21 cellular contexts compared by ENCODE assay signal in the genomic region with DNA sequence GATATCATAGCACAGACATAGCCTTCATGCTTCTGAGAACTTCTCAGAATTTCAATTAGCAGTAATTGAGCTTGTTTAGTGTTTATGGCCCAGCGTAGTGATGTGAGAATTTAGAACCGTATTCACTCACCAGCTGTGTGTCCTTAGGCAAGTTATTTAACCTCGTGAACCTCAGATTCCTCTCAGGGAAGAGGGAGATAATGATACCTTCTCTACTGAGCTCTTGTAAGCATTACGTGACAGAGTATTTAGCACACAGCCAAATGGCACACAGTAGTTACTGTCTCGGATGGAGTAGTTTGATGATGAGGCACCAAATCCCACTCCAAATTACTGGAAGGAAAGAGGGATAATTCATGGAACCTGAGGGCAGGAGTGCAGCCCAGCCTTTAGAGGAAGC.
A peak's percentile ranks its signal among the peaks of the same experiment; 100 is the strongest.
DNase-seq lines count a peak whose midpoint lies in the region; TF ChIP-seq lines count a peak whose summit lies in the region.
"Had no signal": no experiment of that assay in that cellular context is flagged by ENCODE, and none has a peak within 500 bp of the region (broad histone marks: within the 10 kb centered on the region; RNA-seq: fewer than 3 reads in every experiment).

No MANE protein-coding gene starts in this region.

- H3K27me3 Mint-ChIP-seq in osteocyte (ENCODE audit: unreplicated experiment) = no peaks in the 10 kb centered on the region
- H3K27me3 Mint-ChIP-seq: B cell; CD8-positive, alpha-beta memory T cell had no signal

- peak overlapping the region; percentile 75 for H3K27ac Mint-ChIP-seq in osteocyte (ENCODE audit: unreplicated experiment)
- H3K27ac Mint-ChIP-seq: B cell; CD8-positive, alpha-beta memory T cell had no signal

- no peak overlapping the region for H3K4me3 ChIP-seq in fibroblast of villous mesenchyme (ENCODE audit: low read depth, low read length)
- H3K4me3 ChIP-seq: Peyer's patch, SJSA1 had no signal

- H3K4me1 Mint-ChIP-seq in osteocyte (ENCODE audit: unreplicated experiment) = peaks cover 24% of the 10 kb centered on the region
- H3K4me1 Mint-ChIP-seq: B cell; CD8-positive, alpha-beta memory T cell had no signal

- DNase-seq in NCI-H1436 (lab: John Stamatoyannopoulos, UW) = peak; percentile 14
- DNase-seq in NCI-H1436 treated with DMSO at 0.1 percent for 48 hours (lab: John Stamatoyannopoulos, UW) = no peak
- DNase-seq in NCI-H2227 (lab: John Stamatoyannopoulos, UW; ENCODE audit: unreplicated experiment) = peak; percentile 67
- DNase-seq in fibroblast of villous mesenchyme (ENCODE audit: low read depth) = peak; percentile 28
- DNase-seq in osteocyte (ENCODE audit: extremely low spot score, unreplicated experiment) = no peak
- no peak for DNase-seq in HT-29 (ENCODE audit: low spot score)
- DNase-seq in CD1c-positive myeloid dendritic cell (ENCODE audit: extremely low spot score) = no peak
- DNase-seq in OCI-M1 (lab: John Stamatoyannopoulos, UW) = no peak
- DNase-seq: CD8-positive, alpha-beta memory T cell; DMS 273 treated with DMSO at 0.1 percent for 48 hours; DMS79; GOT3; HCEC 1CT; NCI-H1092; NCI-H1417 treated with DMSO at 0.1 percent for 48 hours; NCI-H2029 treated with DMSO at 0.1 percent for 48 hours; NCI-H2171; NCI-H82; Peyer's patch had no signal

- no peak overlapping the region for H3K4me3 Mint-ChIP-seq in osteocyte (ENCODE audit: unreplicated experiment)
- H3K4me3 Mint-ChIP-seq: B cell; CD8-positive, alpha-beta memory T cell had no signal

- no peaks in the 10 kb centered on the region for H3K9me3 Mint-ChIP-seq in osteocyte (ENCODE audit: unreplicated experiment)

- no peak for TF ChIP-seq CTCF in fibroblast of villous mesenchyme (IDR thresholded peaks at IDR 0.05; ENCODE audit: insufficient read depth, low read depth, low read length)
- no peak for TF ChIP-seq CTCF in osteocyte (IDR thresholded peaks at IDR 0.05)

- no peaks in the 10 kb centered on the region for H3K36me3 Mint-ChIP-seq in osteocyte (ENCODE audit: unreplicated experiment)
- H3K36me3 Mint-ChIP-seq: CD8-positive, alpha-beta memory T cell had no signal

Comparison
In these comparisons a context has a peak if more than half of its experiments do, and no peak if none do; other contexts are left out.
1. DNase-seq: peak in NCI-H1436 (single experiment), NCI-H2227 (single experiment) and fibroblast of villous mesenchyme (single experiment); none in NCI-H1436 treated with DMSO at 0.1 percent for 48 hours (single experiment), osteocyte (single experiment), HT-29 (single experiment), CD1c-positive myeloid dendritic cell (single experiment) and OCI-M1 (single experiment).